In the genomic region with DNA sequence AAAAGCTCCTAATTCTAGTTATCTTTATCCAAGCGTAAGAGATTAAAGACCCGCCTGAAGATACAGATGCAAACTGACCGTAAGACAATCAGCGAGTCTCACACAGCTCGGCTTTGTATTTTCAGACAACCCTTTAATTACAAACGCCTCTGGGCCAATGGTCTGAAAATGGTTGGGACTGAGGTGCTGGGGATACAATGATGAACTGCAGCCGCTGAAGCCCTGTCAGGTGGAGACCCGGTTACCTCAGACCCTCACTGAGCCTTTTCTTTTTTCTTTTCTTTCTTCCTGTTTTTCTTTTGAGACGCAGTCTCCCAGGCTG, we compare ENCODE assay signal across 1 cellular context.
TF ChIP-seq lines count a peak whose summit lies in the region.

No MANE protein-coding gene starts in this region.

TF ChIP-seq in K562, 482 proteins besides CTCF, POLR2A, EP300 and RAD21 (continued from another document):
- TF ChIP-seq, protein P1, sequence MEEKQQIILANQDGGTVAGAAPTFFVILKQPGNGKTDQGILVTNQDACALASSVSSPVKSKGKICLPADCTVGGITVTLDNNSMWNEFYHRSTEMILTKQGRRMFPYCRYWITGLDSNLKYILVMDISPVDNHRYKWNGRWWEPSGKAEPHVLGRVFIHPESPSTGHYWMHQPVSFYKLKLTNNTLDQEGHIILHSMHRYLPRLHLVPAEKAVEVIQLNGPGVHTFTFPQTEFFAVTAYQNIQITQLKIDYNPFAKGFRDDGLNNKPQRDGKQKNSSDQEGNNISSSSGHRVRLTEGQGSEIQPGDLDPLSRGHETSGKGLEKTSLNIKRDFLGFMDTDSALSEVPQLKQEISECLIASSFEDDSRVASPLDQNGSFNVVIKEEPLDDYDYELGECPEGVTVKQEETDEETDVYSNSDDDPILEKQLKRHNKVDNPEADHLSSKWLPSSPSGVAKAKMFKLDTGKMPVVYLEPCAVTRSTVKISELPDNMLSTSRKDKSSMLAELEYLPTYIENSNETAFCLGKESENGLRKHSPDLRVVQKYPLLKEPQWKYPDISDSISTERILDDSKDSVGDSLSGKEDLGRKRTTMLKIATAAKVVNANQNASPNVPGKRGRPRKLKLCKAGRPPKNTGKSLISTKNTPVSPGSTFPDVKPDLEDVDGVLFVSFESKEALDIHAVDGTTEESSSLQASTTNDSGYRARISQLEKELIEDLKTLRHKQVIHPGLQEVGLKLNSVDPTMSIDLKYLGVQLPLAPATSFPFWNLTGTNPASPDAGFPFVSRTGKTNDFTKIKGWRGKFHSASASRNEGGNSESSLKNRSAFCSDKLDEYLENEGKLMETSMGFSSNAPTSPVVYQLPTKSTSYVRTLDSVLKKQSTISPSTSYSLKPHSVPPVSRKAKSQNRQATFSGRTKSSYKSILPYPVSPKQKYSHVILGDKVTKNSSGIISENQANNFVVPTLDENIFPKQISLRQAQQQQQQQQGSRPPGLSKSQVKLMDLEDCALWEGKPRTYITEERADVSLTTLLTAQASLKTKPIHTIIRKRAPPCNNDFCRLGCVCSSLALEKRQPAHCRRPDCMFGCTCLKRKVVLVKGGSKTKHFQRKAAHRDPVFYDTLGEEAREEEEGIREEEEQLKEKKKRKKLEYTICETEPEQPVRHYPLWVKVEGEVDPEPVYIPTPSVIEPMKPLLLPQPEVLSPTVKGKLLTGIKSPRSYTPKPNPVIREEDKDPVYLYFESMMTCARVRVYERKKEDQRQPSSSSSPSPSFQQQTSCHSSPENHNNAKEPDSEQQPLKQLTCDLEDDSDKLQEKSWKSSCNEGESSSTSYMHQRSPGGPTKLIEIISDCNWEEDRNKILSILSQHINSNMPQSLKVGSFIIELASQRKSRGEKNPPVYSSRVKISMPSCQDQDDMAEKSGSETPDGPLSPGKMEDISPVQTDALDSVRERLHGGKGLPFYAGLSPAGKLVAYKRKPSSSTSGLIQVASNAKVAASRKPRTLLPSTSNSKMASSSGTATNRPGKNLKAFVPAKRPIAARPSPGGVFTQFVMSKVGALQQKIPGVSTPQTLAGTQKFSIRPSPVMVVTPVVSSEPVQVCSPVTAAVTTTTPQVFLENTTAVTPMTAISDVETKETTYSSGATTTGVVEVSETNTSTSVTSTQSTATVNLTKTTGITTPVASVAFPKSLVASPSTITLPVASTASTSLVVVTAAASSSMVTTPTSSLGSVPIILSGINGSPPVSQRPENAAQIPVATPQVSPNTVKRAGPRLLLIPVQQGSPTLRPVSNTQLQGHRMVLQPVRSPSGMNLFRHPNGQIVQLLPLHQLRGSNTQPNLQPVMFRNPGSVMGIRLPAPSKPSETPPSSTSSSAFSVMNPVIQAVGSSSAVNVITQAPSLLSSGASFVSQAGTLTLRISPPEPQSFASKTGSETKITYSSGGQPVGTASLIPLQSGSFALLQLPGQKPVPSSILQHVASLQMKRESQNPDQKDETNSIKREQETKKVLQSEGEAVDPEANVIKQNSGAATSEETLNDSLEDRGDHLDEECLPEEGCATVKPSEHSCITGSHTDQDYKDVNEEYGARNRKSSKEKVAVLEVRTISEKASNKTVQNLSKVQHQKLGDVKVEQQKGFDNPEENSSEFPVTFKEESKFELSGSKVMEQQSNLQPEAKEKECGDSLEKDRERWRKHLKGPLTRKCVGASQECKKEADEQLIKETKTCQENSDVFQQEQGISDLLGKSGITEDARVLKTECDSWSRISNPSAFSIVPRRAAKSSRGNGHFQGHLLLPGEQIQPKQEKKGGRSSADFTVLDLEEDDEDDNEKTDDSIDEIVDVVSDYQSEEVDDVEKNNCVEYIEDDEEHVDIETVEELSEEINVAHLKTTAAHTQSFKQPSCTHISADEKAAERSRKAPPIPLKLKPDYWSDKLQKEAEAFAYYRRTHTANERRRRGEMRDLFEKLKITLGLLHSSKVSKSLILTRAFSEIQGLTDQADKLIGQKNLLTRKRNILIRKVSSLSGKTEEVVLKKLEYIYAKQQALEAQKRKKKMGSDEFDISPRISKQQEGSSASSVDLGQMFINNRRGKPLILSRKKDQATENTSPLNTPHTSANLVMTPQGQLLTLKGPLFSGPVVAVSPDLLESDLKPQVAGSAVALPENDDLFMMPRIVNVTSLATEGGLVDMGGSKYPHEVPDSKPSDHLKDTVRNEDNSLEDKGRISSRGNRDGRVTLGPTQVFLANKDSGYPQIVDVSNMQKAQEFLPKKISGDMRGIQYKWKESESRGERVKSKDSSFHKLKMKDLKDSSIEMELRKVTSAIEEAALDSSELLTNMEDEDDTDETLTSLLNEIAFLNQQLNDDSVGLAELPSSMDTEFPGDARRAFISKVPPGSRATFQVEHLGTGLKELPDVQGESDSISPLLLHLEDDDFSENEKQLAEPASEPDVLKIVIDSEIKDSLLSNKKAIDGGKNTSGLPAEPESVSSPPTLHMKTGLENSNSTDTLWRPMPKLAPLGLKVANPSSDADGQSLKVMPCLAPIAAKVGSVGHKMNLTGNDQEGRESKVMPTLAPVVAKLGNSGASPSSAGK (IDR thresholded peaks at IDR 0.05), result 0 out of 2 replicates have a peak, but pooled peaks have one; percentile 14
- 0 out of 2 replicates have a peak, but pooled peaks have one; percentile 49 for TF ChIP-seq ZNF431 (CRISPR knock-in tag; IDR thresholded peaks at IDR 0.05)
- TF ChIP-seq FOXJ2 (tag; IDR thresholded peaks at IDR 0.05), result peak; percentile 72
- TF ChIP-seq MCM3 (IDR thresholded peaks at IDR 0.05), result no peak
- TF ChIP-seq, protein P2, sequence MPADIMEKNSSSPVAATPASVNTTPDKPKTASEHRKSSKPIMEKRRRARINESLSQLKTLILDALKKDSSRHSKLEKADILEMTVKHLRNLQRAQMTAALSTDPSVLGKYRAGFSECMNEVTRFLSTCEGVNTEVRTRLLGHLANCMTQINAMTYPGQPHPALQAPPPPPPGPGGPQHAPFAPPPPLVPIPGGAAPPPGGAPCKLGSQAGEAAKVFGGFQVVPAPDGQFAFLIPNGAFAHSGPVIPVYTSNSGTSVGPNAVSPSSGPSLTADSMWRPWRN (IDR thresholded peaks at IDR 0.05; ENCODE audit: low read depth), result 0 out of 2 replicates have a peak, but pooled peaks have one; percentile 7
- 0 out of 2 replicates have a peak, but pooled peaks have one; percentile 50 for TF ChIP-seq MEF2D (tag; conservative IDR thresholded peaks at IDR 0.05; ENCODE audit: low read depth)
